1 cellular context compared by ENCODE assay signal in genomic region chr12:104695453-104696148, GRCh38.
TF ChIP-seq lines count a peak whose summit lies in the region.

No MANE protein-coding gene starts in this region.

TF ChIP-seq in GM12878, 131 proteins besides CTCF, POLR2A, EP300 and RAD21 (continued from another document and continues in another):
- TF ChIP-seq ZNF592 (IDR thresholded peaks at IDR 0.05) (peak; percentile 33), SMARCA5 (IDR thresholded peaks at IDR 0.05) (0 out of 2 replicates have a peak, but pooled peaks have one; percentile 6), PML (IDR thresholded peaks at IDR 0.05; ENCODE audit: low read length) (peak; percentile 67; the same call in 1 of the 2 replicates), NBN (IDR thresholded peaks at IDR 0.05) (peak; percentile 83), IRF3 (IDR thresholded peaks at IDR 0.05) (no peak), TCF3 (IDR thresholded peaks at IDR 0.05; ENCODE audit: borderline replicate concordance, insufficient read depth, low read depth, low read length) (0 out of 2 replicates have a peak, but pooled peaks have one; percentile 49), ZNF24 (IDR thresholded peaks at IDR 0.05) (no peak), E2F4 (IDR thresholded peaks at IDR 0.05; ENCODE audit: low read depth, low read length) (no peak), ESRRA (IDR thresholded peaks at IDR 0.05; ENCODE audit: low read length) (no peak), PAX5 (IDR thresholded peaks at IDR 0.05; ENCODE audit: borderline replicate concordance, low read depth, low read length) (no peak; the same call in 1 of the 2 replicates), RELB (IDR thresholded peaks at IDR 0.05; ENCODE audit: low read depth) (peak; percentile 93), NR2F1 (conservative IDR thresholded peaks at IDR 0.05) (no peak; the same call in 1 of the 2 replicates), SRF (IDR thresholded peaks at IDR 0.05; ENCODE audit: low read depth in 2 of 2, low read length in 2 of 2) (no peak), TAF1 (IDR thresholded peaks at IDR 0.05; ENCODE audit: borderline replicate concordance, low read depth, low read length) (no peak), ZBTB33 (IDR thresholded peaks at IDR 0.05) (no peak), MEF2B (IDR thresholded peaks at IDR 0.05; ENCODE audit: partially characterized antibody, poor library complexity, severe bottlenecking) (peak; percentile 80), MAX (IDR thresholded peaks at IDR 0.05; ENCODE audit: low read depth, low read length) (0 out of 2 replicates have a peak, but pooled peaks have one; percentile 35), BCL11A (IDR thresholded peaks at IDR 0.05; ENCODE audit: low read depth, low read length) (peak; percentile 73; the same call in 1 of the 2 replicates), RELA (IDR thresholded peaks at IDR 0.05; ENCODE audit: borderline replicate concordance, partially characterized antibody) (peak; percentile 92), ZBTB4 (CRISPR knock-in tag; IDR thresholded peaks at IDR 0.05) (no peak), ATF7 (IDR thresholded peaks at IDR 0.05; ENCODE audit: low read depth) (peak; percentile 80), HSF1 (IDR thresholded peaks at IDR 0.05; ENCODE audit: low read depth, low read length) (peak; percentile 79), RAD51 (IDR thresholded peaks at IDR 0.05) (peak; percentile 30; the same call in 1 of the 2 replicates), EZH2 (IDR thresholded peaks at IDR 0.05; ENCODE audit: borderline replicate concordance, control insufficient read depth, low read depth, low read length) (no peak), IKZF1 (conservative IDR thresholded peaks at IDR 0.05) (peak; percentile 95), NFIC (IDR thresholded peaks at IDR 0.05; ENCODE audit: low read depth, low read length) (peak; percentile 87), ZNF687 (IDR thresholded peaks at IDR 0.05) (peak; percentile 79), IKZF2 (IDR thresholded peaks at IDR 0.05) (peak; percentile 94 to 96), BHLHE40 (IDR thresholded peaks at IDR 0.05; ENCODE audit: borderline replicate concordance in 1 of 2, low read depth in 2 of 2, low read length in 1 of 2) (peak; percentile 95), POU2F2 (IDR thresholded peaks at IDR 0.05; ENCODE audit: borderline replicate concordance, low read depth, low read length) (peak; percentile 69; the same call in 1 of the 3 replicates), CREB1 (IDR thresholded peaks at IDR 0.05; ENCODE audit: low read depth) (peak; percentile 71), BACH1 (IDR thresholded peaks at IDR 0.05; ENCODE audit: borderline replicate concordance) (0 out of 2 replicates have a peak, but pooled peaks have one; percentile 34), HDAC6 (IDR thresholded peaks at IDR 0.05; ENCODE audit: unreplicated experiment) (no peak), ZZZ3 (IDR thresholded peaks at IDR 0.05; ENCODE audit: control insufficient read depth, insufficient read length, low read depth) (no peak), KLF5 (IDR thresholded peaks at IDR 0.05; ENCODE audit: partially characterized antibody) (no peak), ZNF384 (IDR thresholded peaks at IDR 0.05; ENCODE audit: borderline replicate concordance, low read depth, low read length) (peak; percentile 75), CHD1 (IDR thresholded peaks at IDR 0.05; ENCODE audit: low read depth, low read length) (no peak), TCF7 (IDR thresholded peaks at IDR 0.05; ENCODE audit: borderline replicate concordance) (peak; percentile 82), HCFC1 (IDR thresholded peaks at IDR 0.05; ENCODE audit: low read length) (no peak)
